ENCODE assay signal across 8 cellular contexts in the genomic region with DNA sequence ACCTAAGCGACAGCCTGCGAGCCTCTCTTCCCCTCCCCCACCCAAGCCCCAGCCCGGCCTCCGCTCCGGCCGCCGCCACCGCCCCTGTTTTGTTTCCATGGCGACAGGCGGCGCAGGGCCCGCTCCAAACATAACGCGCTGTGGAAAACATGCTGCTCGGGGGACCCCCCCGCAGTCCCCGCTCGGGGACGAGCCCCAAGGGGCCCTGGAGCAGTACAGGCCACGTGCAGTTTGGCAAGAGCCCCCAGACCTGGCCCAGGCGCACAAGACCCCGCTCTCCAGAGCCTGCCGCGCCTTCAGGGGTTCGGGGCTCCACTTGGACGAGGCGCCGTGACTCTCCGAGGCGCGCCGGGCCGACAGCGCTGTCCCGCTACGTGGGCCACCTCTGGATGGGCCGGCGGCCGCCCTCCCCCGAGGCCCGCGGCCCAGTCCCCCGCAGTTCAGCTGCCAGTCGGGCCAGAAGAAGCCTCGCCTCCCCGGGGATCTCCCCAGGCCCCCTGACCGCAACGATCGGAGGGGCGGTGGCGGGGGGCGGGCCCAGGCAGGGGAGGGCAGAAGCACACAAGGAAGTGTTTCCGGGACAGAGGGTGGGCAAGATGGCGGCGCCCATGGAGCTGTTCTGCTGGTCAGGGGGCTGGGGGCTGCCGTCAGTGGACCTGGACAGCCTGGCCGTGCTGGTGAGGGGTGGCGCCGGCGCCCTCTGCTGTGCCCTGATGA. TPM values are rescaled to one million over a fixed set of nuclear protein-coding genes. Genes with fewer than 3 reads are reported as not detected.
DNase-seq lines count a peak whose midpoint lies in the region; ATAC-seq and TF ChIP-seq lines count a peak whose summit lies in the region.

A gene with protein sequence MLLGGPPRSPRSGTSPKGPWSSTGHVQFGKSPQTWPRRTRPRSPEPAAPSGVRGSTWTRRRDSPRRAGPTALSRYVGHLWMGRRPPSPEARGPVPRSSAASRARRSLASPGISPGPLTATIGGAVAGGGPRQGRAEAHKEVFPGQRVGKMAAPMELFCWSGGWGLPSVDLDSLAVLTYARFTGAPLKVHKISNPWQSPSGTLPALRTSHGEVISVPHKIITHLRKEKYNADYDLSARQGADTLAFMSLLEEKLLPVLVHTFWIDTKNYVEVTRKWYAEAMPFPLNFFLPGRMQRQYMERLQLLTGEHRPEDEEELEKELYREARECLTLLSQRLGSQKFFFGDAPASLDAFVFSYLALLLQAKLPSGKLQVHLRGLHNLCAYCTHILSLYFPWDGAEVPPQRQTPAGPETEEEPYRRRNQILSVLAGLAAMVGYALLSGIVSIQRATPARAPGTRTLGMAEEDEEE (plus strand): TSS at position 40 of the 717 bp plus-strand sequence. CDS start 110 bp downstream, at position 150.

- no peak for TF ChIP-seq CTCF in CD8-positive, alpha-beta T cell (IDR thresholded peaks at IDR 0.05)
- no peak for TF ChIP-seq CTCF in OCI-LY3 (IDR thresholded peaks at IDR 0.05; ENCODE audit: low read depth, low read length)

- intact Hi-C loops in CD8-positive, alpha-beta T cell (cut with DNase I, micrococcal nuclease): loop anchor here (1.0 to 5.0 kb wide), 7 partner anchors 16 to 353 kb away; a partner anchor contains a TSS

- peak within 1 kb of the TSS; percentile 86 for H3K4me3 Mint-ChIP-seq in CD8-positive, alpha-beta T cell

- peaks cover 14% of the 10 kb centered on the region for H3K36me3 Mint-ChIP-seq in CD8-positive, alpha-beta T cell

- no peaks in the 10 kb centered on the region for H4K20me1 ChIP-seq in OCI-LY3 (ENCODE audit: insufficient read depth, low read length)

- peak within 1 kb of the TSS; percentile 86 for H3K4me3 ChIP-seq in CD8-positive, alpha-beta T cell (ENCODE audit: low read depth, low read length)
- peak within 1 kb of the TSS; percentile 88 for H3K4me3 ChIP-seq in OCI-LY3 (ENCODE audit: low read length)

- peak within 1 kb of the TSS; percentile 98 for H3K4me2 ChIP-seq in OCI-LY3 (ENCODE audit: low read length)

- H3K79me2 ChIP-seq in OCI-LY3 (ENCODE audit: low read length): peaks cover 6% of the 10 kb centered on the region

- peaks cover 5% of the 10 kb centered on the region for H3K36me3 ChIP-seq in CD8-positive, alpha-beta T cell (ENCODE audit: insufficient read depth, low read length)
- no peaks in the 10 kb centered on the region for H3K36me3 ChIP-seq in OCI-LY3 (replicated peaks; ENCODE audit: low read depth, low read length)

- no peaks in the 10 kb centered on the region for H3K9me3 ChIP-seq in CD8-positive, alpha-beta T cell (ENCODE audit: low read length)
- no peaks in the 10 kb centered on the region for H3K9me3 ChIP-seq in OCI-LY3 (ENCODE audit: insufficient read depth, low read length)

- no peaks in the 10 kb centered on the region for H3K27me3 ChIP-seq in CD8-positive, alpha-beta T cell (ENCODE audit: insufficient read depth, low read length)
- H3K27me3 ChIP-seq in OCI-LY3 (ENCODE audit: low read depth, low read length): no peaks in the 10 kb centered on the region

- H3K27me3 Mint-ChIP-seq in CD8-positive, alpha-beta T cell (ENCODE audit: low read depth): no peaks in the 10 kb centered on the region

- peak within 1 kb of the TSS; percentile 44 for H2AFZ ChIP-seq in OCI-LY3 (ENCODE audit: low read depth, low read length)

- H3K9me3 Mint-ChIP-seq in CD8-positive, alpha-beta T cell: no peaks in the 10 kb centered on the region

- H3K27ac Mint-ChIP-seq in CD8-positive, alpha-beta T cell: peak within 1 kb of the TSS; percentile 95

- CTCF ChIA-PET in CD8-positive, alpha-beta T cell (lab: Charles Lee): interaction anchor here (1.3 to 6.9 kb wide), 8 partner anchors 15 to 115 kb away, joined by 4 to 141 read pairs (median 19); a partner anchor contains a TSS

- DNase-seq in CD8-positive, alpha-beta T cell: peak; percentile 77 to 90 (median 88)
- DNase-seq in HUDEP-2 (lab: John Stamatoyannopoulos, UW; ENCODE audit: unreplicated experiment in 76 of 76) (peak in 73 of 76 experiments; percentile 15 to 87 (median 73)), activated T-cell treated with anti-CD3 and anti-CD28 coated beads for 24 hours (ENCODE audit: low read depth) (peak; percentile 83), epithelial cell of prostate (ENCODE audit: low read depth, low spot score) (no peak), mucosa of gallbladder (ENCODE audit: low spot score) (peak; percentile 82)
- DNase-seq in stimulated activated CD8-positive, alpha-beta memory T cell treated with anti-CD3 and anti-CD28 coated beads, Interleukin-4, amount 100 ng/mL, for 4 hours (ENCODE audit: low read depth in 2 of 2, low spot score in 1 of 2): peak; percentile 69 to 80

- peak within 1 kb of the TSS; percentile 99 for H3K27ac ChIP-seq in CD8-positive, alpha-beta T cell (ENCODE audit: low read depth, low read length)
- peak within 1 kb of the TSS; percentile 79 for H3K27ac ChIP-seq in OCI-LY3 (ENCODE audit: low read length)
- H3K27ac ChIP-seq in epithelial cell of prostate: peak within 1 kb of the TSS; percentile 76

- peaks cover 20% of the 10 kb centered on the region for H3K4me1 Mint-ChIP-seq in CD8-positive, alpha-beta T cell (ENCODE audit: low read depth)

- POLR2A ChIA-PET in CD8-positive, alpha-beta T cell (lab: Charles Lee): interaction anchor here (0.7 to 3.3 kb wide), 6 partner anchors 14 to 53 kb away, joined by 3 to 24 read pairs (median 10); a partner anchor contains a TSS

- H3K9ac ChIP-seq in OCI-LY3 (ENCODE audit: low read length): peak within 1 kb of the TSS; percentile 91

- peak; percentile 84 for ATAC-seq in CD8-positive, alpha-beta T cell
- ATAC-seq in GM19455 (IDR thresholded peaks at IDR 0.05; ENCODE audit: unreplicated experiment): peak; percentile 76

- H3K4me1 ChIP-seq in CD8-positive, alpha-beta T cell (ENCODE audit: insufficient read depth, low read length): peaks cover 22% of the 10 kb centered on the region
- peaks cover 23% of the 10 kb centered on the region for H3K4me1 ChIP-seq in OCI-LY3 (ENCODE audit: low read length)

RNA-seq across cellular contexts. Expression of the gene that starts here (rescaled TPM):
- total RNA-seq in CD8-positive, alpha-beta T cell: 10 to 100 TPM; 24.4 to 25.8 TPM
- total RNA-seq in mucosa of gallbladder: 31.3 TPM
